ENCODE assay signal across 14 cellular contexts in genomic region chr5:177036443-177036842, GRCh38.
"Had no signal": no experiment of that assay in that cellular context is flagged by ENCODE, and none has a peak within 500 bp of the region (broad histone marks: within the 10 kb centered on the region; RNA-seq: fewer than 3 reads in every experiment).

No MANE protein-coding gene starts in this region.

- DNase-seq: activated CD4-positive, alpha-beta memory T cell treated with anti-CD3 and anti-CD28 coated beads, Interleukin-2, amount 10 ng/mL, durations not matched to agents 7 days and 5 days; activated CD4-positive, alpha-beta T cell treated with anti-CD3 and anti-CD28 coated beads for 36 hours; activated naive CD4-positive, alpha-beta T cell treated with anti-CD3 and anti-CD28 coated beads, Interleukin-2, amount 50 U/mL, for 16 hours; body of pancreas; stimulated activated CD4-positive, alpha-beta T cell treated with anti-CD3 and anti-CD28 coated beads, Interleukin-12 subunit alpha, Interleukin-12 subunit beta, amount 100 ng/mL, for 4 hours; stimulated activated naive CD4-positive, alpha-beta T cell; SW 1271; upper lobe of right lung had no signal

- H3K27me3 Mint-ChIP-seq: activated CD4-positive, alpha-beta memory T cell treated with anti-CD3 and anti-CD28 coated beads, Interleukin-2, amount 10 ng/mL, durations not matched to agents 7 days and 5 days; activated CD4-positive, alpha-beta T cell treated with anti-CD3 and anti-CD28 coated beads for 36 hours; activated T-helper 17 cell treated with anti-CD3 and anti-CD28 coated beads, Interleukin-2, amount 50 U/mL, for 72 hours; central memory CD8-positive, alpha-beta T cell; memory B cell; natural killer cell treated with Interleukin-12 subunit alpha and Interleukin-12 subunit beta and Interleukin-15 and Interleukin-18, amount 100 ng/mL, for 72 hours had no signal

- H3K4me3 Mint-ChIP-seq: activated CD4-positive, alpha-beta memory T cell treated with anti-CD3 and anti-CD28 coated beads, Interleukin-2, amount 10 ng/mL, durations not matched to agents 7 days and 5 days; activated CD4-positive, alpha-beta T cell treated with anti-CD3 and anti-CD28 coated beads for 36 hours; activated T-helper 17 cell treated with anti-CD3 and anti-CD28 coated beads, Interleukin-2, amount 50 U/mL, for 72 hours; central memory CD8-positive, alpha-beta T cell; memory B cell; natural killer cell treated with Interleukin-12 subunit alpha and Interleukin-12 subunit beta and Interleukin-15 and Interleukin-18, amount 100 ng/mL, for 72 hours had no signal

- H3K27ac ChIP-seq: body of pancreas, esophagus muscularis mucosa, upper lobe of right lung, VCaP had no signal

- ATAC-seq: activated CD4-positive, alpha-beta T cell treated with anti-CD3 and anti-CD28 coated beads for 36 hours; activated T-helper 17 cell treated with anti-CD3 and anti-CD28 coated beads, Interleukin-2, amount 50 U/mL, for 72 hours; body of pancreas; natural killer cell treated with Interleukin-12 subunit alpha and Interleukin-12 subunit beta and Interleukin-15 and Interleukin-18, amount 100 ng/mL, for 72 hours; upper lobe of right lung had no signal

- H3K9me3 Mint-ChIP-seq: activated CD4-positive, alpha-beta memory T cell treated with anti-CD3 and anti-CD28 coated beads, Interleukin-2, amount 10 ng/mL, durations not matched to agents 7 days and 5 days; central memory CD8-positive, alpha-beta T cell had no signal

- H3K27me3 ChIP-seq: body of pancreas, esophagus muscularis mucosa, upper lobe of right lung had no signal

- H3K27ac Mint-ChIP-seq: activated CD4-positive, alpha-beta memory T cell treated with anti-CD3 and anti-CD28 coated beads, Interleukin-2, amount 10 ng/mL, durations not matched to agents 7 days and 5 days; activated CD4-positive, alpha-beta T cell treated with anti-CD3 and anti-CD28 coated beads for 36 hours; activated T-helper 17 cell treated with anti-CD3 and anti-CD28 coated beads, Interleukin-2, amount 50 U/mL, for 72 hours; memory B cell had no signal

- H3K9me3 ChIP-seq: body of pancreas, upper lobe of right lung had no signal

- H3K4me1 ChIP-seq: body of pancreas, upper lobe of right lung had no signal

- H3K4me3 ChIP-seq: body of pancreas, esophagus muscularis mucosa, upper lobe of right lung had no signal
